In the genomic region with DNA sequence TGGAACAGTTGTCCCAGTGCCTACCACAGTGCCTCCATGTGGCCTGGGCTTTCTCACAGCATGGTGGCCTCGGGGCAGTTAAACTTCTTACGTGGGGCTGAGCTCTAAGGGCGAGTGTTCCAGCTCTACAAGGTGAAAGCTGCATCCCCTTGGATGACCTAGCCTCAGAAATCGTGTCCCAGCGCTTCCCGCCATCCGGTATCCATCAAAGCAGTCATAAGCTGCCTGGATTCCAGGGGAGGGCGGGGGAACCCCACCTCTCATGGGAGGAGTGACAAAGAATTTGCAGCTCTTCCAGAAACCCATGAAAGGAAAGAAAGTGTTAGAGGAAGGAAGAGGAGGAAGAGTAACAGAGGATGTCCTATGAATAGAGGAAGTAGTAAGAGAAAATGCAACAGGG, we compare ENCODE assay signal across 25 cellular contexts.
"Had no signal": no experiment of that assay in that cellular context is flagged by ENCODE, and none has a peak within 500 bp of the region (broad histone marks: within the 10 kb centered on the region; RNA-seq: fewer than 3 reads in every experiment).

No MANE protein-coding gene starts in this region.

- H3K4me1 ChIP-seq: gastrocnemius medialis, neural progenitor cell, testis had no signal

- H3K27ac Mint-ChIP-seq: mesothelial cell of epicardium; naive thymus-derived CD4-positive, alpha-beta T cell; nephron; neural progenitor cell; stimulated activated effector memory CD8-positive, alpha-beta T cell treated with anti-CD3 and anti-CD28 coated beads, Interleukin-12 subunit alpha, Interleukin-12 subunit beta, amount 100 ng/mL, for 72 hours had no signal

- H3K27ac ChIP-seq: coronary artery, gastrocnemius medialis, heart left ventricle, hepatocyte, left lung, neural progenitor cell, prostate gland, right atrium auricular region, testis, tibial artery, upper lobe of left lung had no signal

- H3K79me2 ChIP-seq: hepatocyte had no signal

- H3K36me3 ChIP-seq: gastrocnemius medialis, heart left ventricle, left lung, neural progenitor cell, prostate gland, right atrium auricular region, tibial artery, upper lobe of left lung had no signal

- H3K9me3 ChIP-seq: gastrocnemius medialis, heart left ventricle, left lung, prostate gland, right atrium auricular region, testis, tibial artery, upper lobe of left lung had no signal

- DNase-seq: effector memory CD4-positive, alpha-beta T cell; foreskin fibroblast; gastrocnemius medialis; heart left ventricle; left cardiac atrium; left lung; mesenchymal stem cell; naive thymus-derived CD4-positive, alpha-beta T cell; stimulated activated CD4-positive, alpha-beta T cell treated with anti-CD3 and anti-CD28 coated beads, Interleukin-2, amount 100 ng/mL, for 24 hours; stimulated activated CD4-positive, alpha-beta T cell treated with anti-CD3 and anti-CD28 coated beads, Interleukin-4, amount 100 ng/mL, for 24 hours; stimulated activated naive CD4-positive, alpha-beta T cell treated with Interleukin-2 at 50 U/mL for 16 hours; substantia nigra; testis; upper lobe of left lung had no signal

- ATAC-seq: gastrocnemius medialis; heart left ventricle; naive thymus-derived CD4-positive, alpha-beta T cell; sciatic nerve had no signal

- H3K4me1 Mint-ChIP-seq: mesothelial cell of epicardium; nephron; stimulated activated effector memory CD8-positive, alpha-beta T cell treated with anti-CD3 and anti-CD28 coated beads, Interleukin-12 subunit alpha, Interleukin-12 subunit beta, amount 100 ng/mL, for 72 hours had no signal

- H3K4me2 ChIP-seq: hepatocyte, neural progenitor cell had no signal

- H3K36me3 Mint-ChIP-seq: mesothelial cell of epicardium; neural progenitor cell; stimulated activated effector memory CD8-positive, alpha-beta T cell treated with anti-CD3 and anti-CD28 coated beads, Interleukin-12 subunit alpha, Interleukin-12 subunit beta, amount 100 ng/mL, for 72 hours had no signal

- H3K27me3 ChIP-seq: testis had no signal

- H3K9ac ChIP-seq: neural progenitor cell had no signal

- H3K4me3 ChIP-seq: coronary artery, gastrocnemius medialis, heart left ventricle, hepatocyte, left lung, neural progenitor cell, prostate gland, right atrium auricular region, testis, tibial artery, upper lobe of left lung had no signal

- H3K4me3 Mint-ChIP-seq: mesothelial cell of epicardium; nephron; neural progenitor cell; stimulated activated effector memory CD8-positive, alpha-beta T cell treated with anti-CD3 and anti-CD28 coated beads, Interleukin-12 subunit alpha, Interleukin-12 subunit beta, amount 100 ng/mL, for 72 hours had no signal

- H2AFZ ChIP-seq: hepatocyte, neural progenitor cell had no signal

- H3K9me3 Mint-ChIP-seq: mesothelial cell of epicardium had no signal

- FAIRE-seq: endometrium had no signal
